ENCODE assay signal across 20 cellular contexts in the genomic region with DNA sequence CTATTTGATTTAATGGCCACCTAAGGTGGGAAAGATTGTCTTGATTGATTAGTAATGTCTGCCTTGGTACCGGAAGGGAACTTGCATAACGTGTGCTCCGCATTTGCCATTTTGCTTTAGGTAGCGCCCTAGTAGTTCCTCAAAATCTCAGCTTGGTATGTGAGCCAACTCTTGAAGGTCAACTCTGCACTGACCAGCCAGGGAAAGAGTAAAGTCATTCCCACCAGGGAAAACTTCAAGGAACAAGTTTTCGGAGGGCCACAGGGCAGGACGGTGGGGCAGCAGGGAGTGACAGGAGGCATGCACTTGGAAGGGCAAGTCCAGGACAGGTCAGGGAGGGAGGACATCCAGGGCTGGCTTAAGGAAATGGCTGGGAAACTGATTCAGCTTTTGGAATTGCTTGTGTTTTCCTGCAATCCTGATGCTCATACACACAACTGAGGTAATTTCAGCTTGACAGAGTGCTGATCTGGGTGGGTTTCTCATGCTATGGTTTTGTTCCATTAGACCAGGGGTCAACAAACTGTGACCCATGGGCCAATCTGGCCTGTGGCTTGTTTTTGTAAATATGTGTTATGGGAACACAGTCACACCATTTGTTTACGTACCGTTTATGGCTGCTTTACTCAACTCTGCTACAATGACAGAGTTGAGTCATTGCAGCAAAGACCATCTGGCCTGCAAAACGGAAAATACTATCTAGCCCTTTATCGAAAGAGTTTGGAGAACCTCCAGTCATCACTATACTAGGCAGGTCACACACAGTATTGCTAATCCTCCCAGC.
A peak's percentile ranks its signal among the peaks of the same experiment; 100 is the strongest.
DNase-seq lines count a peak whose midpoint lies in the region; FAIRE-seq and TF ChIP-seq lines count a peak whose summit lies in the region.
"Had no signal": no experiment of that assay in that cellular context is flagged by ENCODE, and none has a peak within 500 bp of the region (broad histone marks: within the 10 kb centered on the region; RNA-seq: fewer than 3 reads in every experiment).

No MANE protein-coding gene starts in this region.

- no peak for TF ChIP-seq POLR2A in ovary (IDR thresholded peaks at IDR 0.05)

- H3K36me3 ChIP-seq in astrocyte (ENCODE audit: insufficient read depth, low read length), result no peaks in the 10 kb centered on the region
- H3K36me3 ChIP-seq in ovary, result no peaks in the 10 kb centered on the region
- H3K36me3 ChIP-seq: colonic mucosa, tibial artery had no signal

- TF ChIP-seq CTCF in astrocyte (IDR thresholded peaks at IDR 0.05; ENCODE audit: insufficient read depth, low read depth, low read length), result no peak
- no peak for TF ChIP-seq CTCF in ovary (IDR thresholded peaks at IDR 0.05)
- TF ChIP-seq CTCF in GM13976 (IDR thresholded peaks at IDR 0.05; ENCODE audit: borderline replicate concordance, control extremely low read depth, extremely low read depth, insufficient read depth, missing control alignments), result no peak

- H3K9me3 ChIP-seq in astrocyte (ENCODE audit: insufficient read depth, low read depth, low read length), result no peaks in the 10 kb centered on the region
- no peaks in the 10 kb centered on the region for H3K9me3 ChIP-seq in ovary
- H3K9me3 ChIP-seq: colonic mucosa had no signal

- no peak overlapping the region for H2AFZ ChIP-seq in astrocyte (ENCODE audit: low read depth, low read length)
- H2AFZ ChIP-seq: parathyroid adenoma had no signal

- no peak overlapping the region for H3K4me2 ChIP-seq in astrocyte (ENCODE audit: low read length)

- WGBS in ovary, 3 donors, result 31 to 46% (median 46%) methylated on average over 10 of the region's 10 CpGs

- no peak overlapping the region for H3K4me3 Mint-ChIP-seq in astrocyte (ENCODE audit: unreplicated experiment)
- H3K4me3 Mint-ChIP-seq: activated CD8-positive, alpha-beta T cell treated with anti-CD3 and anti-CD28 coated beads, Interleukin-2, amount 10 ng/mL, durations not matched to agents 7 days and 5 days had no signal

- H3K27ac ChIP-seq in astrocyte (ENCODE audit: low read depth, low read length), result no peak overlapping the region
- no peak overlapping the region for H3K27ac ChIP-seq in ovary
- H3K27ac ChIP-seq: colonic mucosa, parathyroid adenoma, tibial artery had no signal

- no peak for FAIRE-seq in astrocyte (lab: Jason Lieb, UNC)
- FAIRE-seq: GM12878, small intestine, TTC549 had no signal

- H3K79me2 ChIP-seq in astrocyte (ENCODE audit: insufficient read depth, low read length), result no peaks in the 10 kb centered on the region
- H3K79me2 ChIP-seq: parathyroid adenoma had no signal

- no peak for TF ChIP-seq EP300 in ovary (IDR thresholded peaks at IDR 0.05)

- no peak overlapping the region for H3K9ac ChIP-seq in astrocyte (ENCODE audit: low read length)
- H3K9ac ChIP-seq: parathyroid adenoma had no signal

- H3K27ac Mint-ChIP-seq in astrocyte (ENCODE audit: unreplicated experiment), result no peak overlapping the region
- H3K27ac Mint-ChIP-seq: activated CD8-positive, alpha-beta T cell treated with anti-CD3 and anti-CD28 coated beads, Interleukin-2, amount 10 ng/mL, durations not matched to agents 7 days and 5 days had no signal

- no peaks in the 10 kb centered on the region for H4K20me1 ChIP-seq in astrocyte (ENCODE audit: insufficient read depth, low read length)

- DNase-seq in GM04503 (ENCODE audit: low read depth) (peak; percentile 57), HuH-7 (ENCODE audit: low spot score) (peak; percentile 59), astrocyte (ENCODE audit: low read depth) (peak; percentile 23), iris pigment epithelial cell (ENCODE audit: low read depth) (peak; percentile 31), mesenteric fat pad (ENCODE audit: low spot score) (no peak), ovary (no peak), GM13976 (ENCODE audit: low spot score) (no peak), hypothalamus (lab: John Stamatoyannopoulos, UW) (no peak)
- DNase-seq: activated CD8-positive, alpha-beta T cell treated with anti-CD3 and anti-CD28 coated beads, Interleukin-2, amount 10 ng/mL, durations not matched to agents 7 days and 5 days; amniotic stem cell; colonic mucosa; erythroblast; Kasumi-1; NCI-H187; NCI-H510A; small intestine; tibial artery had no signal

- peaks cover 21% of the 10 kb centered on the region for H3K27me3 Mint-ChIP-seq in astrocyte (ENCODE audit: low read depth, unreplicated experiment)

- intact Hi-C loops in ovary (cut with DNase I), result no loop called here

- H3K4me3 ChIP-seq in astrocyte (ENCODE audit: insufficient read depth, low read depth, low read length) (no peak overlapping the region), ovary (no peak overlapping the region)
- H3K4me3 ChIP-seq: colonic mucosa, GM12878, tibial artery had no signal

- peaks cover 13% of the 10 kb centered on the region for H3K27me3 ChIP-seq in astrocyte (ENCODE audit: insufficient read depth, low read length)
- H3K27me3 ChIP-seq in ovary, result no peaks in the 10 kb centered on the region
- H3K27me3 ChIP-seq: colonic mucosa had no signal

- H3K4me1 ChIP-seq in astrocyte (ENCODE audit: insufficient read depth, low read length) (no peaks in the 10 kb centered on the region), ovary (ENCODE audit: insufficient read depth) (no peaks in the 10 kb centered on the region)
- H3K4me1 ChIP-seq: colonic mucosa, parathyroid adenoma, tibial artery had no signal

- in situ Hi-C loops in GM13976 (cut with MboI; ENCODE audit: low sequenced_read_pairs, unreplicated experiment), result no loop called here

- peaks cover 3% of the 10 kb centered on the region for H3K36me3 Mint-ChIP-seq in astrocyte (ENCODE audit: low read depth, unreplicated experiment)

- no peaks in the 10 kb centered on the region for H3K4me1 Mint-ChIP-seq in astrocyte (ENCODE audit: low read depth, unreplicated experiment)

- peaks cover 3% of the 10 kb centered on the region for H3K9me3 Mint-ChIP-seq in astrocyte (ENCODE audit: unreplicated experiment)

Comparison
In these comparisons a context has a peak if more than half of its experiments do, and no peak if none do; other contexts are left out.
1. DNase-seq: peak in GM04503 (single experiment), HuH-7 (single experiment), astrocyte (single experiment) and iris pigment epithelial cell (single experiment); none in mesenteric fat pad (single experiment), ovary (0 of 5), GM13976 (single experiment) and hypothalamus (0 of 51).